Comparison of ENCODE assay signal across 8 cellular contexts in the genomic region with DNA sequence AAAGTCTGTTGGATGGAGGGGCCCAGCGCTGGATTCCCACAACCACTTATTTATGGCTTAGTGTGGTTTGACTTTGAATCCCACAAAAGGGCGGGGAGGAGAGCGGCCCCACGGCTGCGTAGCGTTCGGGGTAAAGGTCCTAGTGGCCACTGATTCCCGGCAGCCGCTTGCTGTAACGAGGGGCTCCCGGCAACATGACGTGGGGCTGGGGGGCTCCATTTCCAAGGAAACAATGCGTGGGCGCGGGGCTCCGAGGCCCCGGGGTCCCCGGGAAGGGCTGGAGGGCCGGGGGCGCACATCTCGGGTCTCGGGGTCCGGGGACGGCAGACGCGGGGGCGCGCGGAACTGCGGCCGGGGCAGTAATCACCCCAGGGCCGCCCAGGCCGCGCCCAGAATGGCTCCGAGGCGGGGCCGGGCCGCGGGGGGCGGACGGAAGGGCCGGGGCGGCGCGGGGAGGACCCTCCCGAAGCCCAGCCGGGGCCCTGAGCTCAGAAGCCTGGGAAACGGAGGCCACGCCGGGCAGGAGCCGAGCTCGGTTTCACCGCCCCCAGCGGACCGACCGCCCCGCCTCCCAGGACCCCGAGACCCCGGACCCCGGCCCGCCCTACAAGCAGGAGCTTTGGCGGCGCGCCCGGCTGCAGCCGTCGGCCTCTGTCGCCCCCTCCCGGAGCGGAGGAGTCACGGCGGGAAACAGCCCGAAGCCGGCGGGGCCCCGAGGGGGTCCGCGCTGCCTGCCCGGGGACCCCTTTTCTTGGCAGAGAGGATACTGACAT. TPM values are rescaled to one million over a fixed set of nuclear protein-coding genes. Genes with fewer than 3 reads are reported as not detected.
DNase-seq lines count a peak whose midpoint lies in the region; ATAC-seq and TF ChIP-seq lines count a peak whose summit lies in the region.

No MANE protein-coding gene starts in this region.

- no peaks in the 10 kb centered on the region for H3K27me3 ChIP-seq in Karpas-422 (ENCODE audit: low read length)
- no peaks in the 10 kb centered on the region for H3K27me3 ChIP-seq in right cardiac atrium (ENCODE audit: control insufficient read depth, insufficient read depth)
- peaks cover 2% of the 10 kb centered on the region for H3K27me3 ChIP-seq in rectal smooth muscle tissue (ENCODE audit: control insufficient read depth, insufficient read depth, low read length)
- no peaks in the 10 kb centered on the region for H3K27me3 ChIP-seq in vagina

- no peaks in the 10 kb centered on the region for H3K9me2 ChIP-seq in Karpas-422 (replicated peaks; ENCODE audit: insufficient read depth, low read length)

- H3K36me3 ChIP-seq in Karpas-422 (ENCODE audit: insufficient read depth, low read length) = no peaks in the 10 kb centered on the region
- no peaks in the 10 kb centered on the region for H3K36me3 ChIP-seq in rectal smooth muscle tissue (ENCODE audit: control insufficient read depth, insufficient read depth, low read length)
- no peaks in the 10 kb centered on the region for H3K36me3 ChIP-seq in vagina

- H3K9ac ChIP-seq in Karpas-422 (ENCODE audit: low read length) = peak overlapping the region; percentile 92
- H3K9ac ChIP-seq in rectal smooth muscle tissue (ENCODE audit: low read length) = peak overlapping the region; percentile 24

- H3K9me3 ChIP-seq in Karpas-422 (ENCODE audit: low read length) (no peaks in the 10 kb centered on the region), right cardiac atrium (ENCODE audit: control insufficient read depth, low read length) (no peaks in the 10 kb centered on the region), vagina (no peaks in the 10 kb centered on the region)

- H2AFZ ChIP-seq in Karpas-422 (ENCODE audit: low read length) = peak overlapping the region; percentile 96

- no peaks in the 10 kb centered on the region for H3K79me2 ChIP-seq in Karpas-422 (ENCODE audit: low read length)

- no peaks in the 10 kb centered on the region for H3K36me3 Mint-ChIP-seq in T-helper 1 cell treated with Interleukin-12 subunit alpha and Interleukin-12 subunit beta and Interleukin-4 antibody, amounts not matched to agents 30 μg/mL and 1 μg/mL, for 36 hours (ENCODE audit: low read depth)

- peaks cover 10% of the 10 kb centered on the region for H3K4me1 Mint-ChIP-seq in T-helper 1 cell treated with Interleukin-12 subunit alpha and Interleukin-12 subunit beta and Interleukin-4 antibody, amounts not matched to agents 30 μg/mL and 1 μg/mL, for 36 hours (ENCODE audit: low read depth)

- intact Hi-C loops in right cardiac atrium (cut with DNase I) (loop anchor here (5.0 to 10.0 kb wide), 4 partner anchors 48 to 320 kb away; no protein-coding TSS in a partner anchor), vagina (cut with DNase I) (loop anchor here (2.0 to 10.0 kb wide), 3 partner anchors 54 to 320 kb away; a partner anchor contains a TSS)

- no peaks in the 10 kb centered on the region for H3K9me3 Mint-ChIP-seq in T-helper 1 cell treated with Interleukin-12 subunit alpha and Interleukin-12 subunit beta and Interleukin-4 antibody, amounts not matched to agents 30 μg/mL and 1 μg/mL, for 36 hours

- TF ChIP-seq CTCF in vagina (IDR thresholded peaks at IDR 0.05) = peak; percentile 82 to 96 (median 91)

- H3K4me3 ChIP-seq in Karpas-422 (ENCODE audit: low read length) (peak overlapping the region; percentile 93), right cardiac atrium (ENCODE audit: low read length) (peak overlapping the region; percentile 77), rectal smooth muscle tissue (ENCODE audit: low read length) (peak overlapping the region; percentile 73), vagina (peak overlapping the region; percentile 57 to 79)

- H3K27ac ChIP-seq in Karpas-422 (ENCODE audit: low read length) (no peak overlapping the region), right cardiac atrium (ENCODE audit: low read length) (peak overlapping the region; percentile 89), rectal smooth muscle tissue (ENCODE audit: low read depth, low read length) (peak overlapping the region; percentile 93), vagina (peak overlapping the region; percentile 93)

- H3K4me3 Mint-ChIP-seq in T-helper 1 cell treated with Interleukin-12 subunit alpha and Interleukin-12 subunit beta and Interleukin-4 antibody, amounts not matched to agents 30 μg/mL and 1 μg/mL, for 36 hours = peak overlapping the region; percentile 81

- peak overlapping the region; percentile 73 for H3K27ac Mint-ChIP-seq in T-helper 1 cell treated with Interleukin-12 subunit alpha and Interleukin-12 subunit beta and Interleukin-4 antibody, amounts not matched to agents 30 μg/mL and 1 μg/mL, for 36 hours

- H3K27me3 Mint-ChIP-seq in T-helper 1 cell treated with Interleukin-12 subunit alpha and Interleukin-12 subunit beta and Interleukin-4 antibody, amounts not matched to agents 30 μg/mL and 1 μg/mL, for 36 hours (ENCODE audit: low read depth) = peaks cover 31% of the 10 kb centered on the region

- H3K4me2 ChIP-seq in Karpas-422 (ENCODE audit: low read depth, low read length, poor library complexity, severe bottlenecking) = peak overlapping the region; percentile 98

- DNase-seq in G401 (ENCODE audit: low spot score) = peak; percentile 24
- peak; percentile 90 for DNase-seq in Karpas-422
- DNase-seq in amniotic stem cell (lab: John Stamatoyannopoulos, UW) = peak; percentile 40
- DNase-seq in right cardiac atrium = peak; percentile 85 to 96 (median 95)
- no peak for DNase-seq in vagina (ENCODE audit: extremely low spot score in 2 of 2)

- in situ Hi-C loops in G401 (cut with HindIII; ENCODE audit: low sequenced_read_pairs) = no loop called here

- H3K4me1 ChIP-seq in Karpas-422 (ENCODE audit: low read length) = peaks cover 11% of the 10 kb centered on the region
- H3K4me1 ChIP-seq in right cardiac atrium (ENCODE audit: control insufficient read depth, insufficient read depth, low read length) = peaks cover 3% of the 10 kb centered on the region
- H3K4me1 ChIP-seq in rectal smooth muscle tissue (ENCODE audit: control insufficient read depth, insufficient read depth, low read length) = peaks cover 4% of the 10 kb centered on the region
- H3K4me1 ChIP-seq in vagina = peaks cover 33% of the 10 kb centered on the region

- ATAC-seq in GM21723 (IDR thresholded peaks at IDR 0.05; ENCODE audit: unreplicated experiment) (peak; percentile 83), right cardiac atrium (peak; percentile 89 to 92)

- peak in 1 of 2 donors; percentile 49 for TF ChIP-seq POLR2A in vagina (IDR thresholded peaks at IDR 0.05)

- H4K20me1 ChIP-seq in Karpas-422 (ENCODE audit: insufficient read depth, low read depth, low read length) = no peaks in the 10 kb centered on the region

- WGBS in right cardiac atrium = 1% methylated on average over 79 of the region's 79 CpGs

RNA-seq across cellular contexts. Expression of a gene that starts 11.9 kb away (rescaled TPM):
- 0.55 and 1.6 TPM in 2 replicates for total RNA-seq in G401 (2014; rRNA removed; shearing (Covaris generic))
- total RNA-seq in Karpas-422 (2014; rRNA removed; shearing (Covaris generic); ENCODE audit: low replicate concordance) = not detected in 2 replicates
- total RNA-seq in right cardiac atrium = 100 to 1,000 TPM in 3 of 4 donors, 10 to 100 TPM in 1; 57.8 to 189 (median 143) TPM
- 138 TPM for polyA plus RNA-seq in right cardiac atrium
- 34.6 TPM for total RNA-seq in vagina

Comparison
In these comparisons a context has a peak if more than half of its experiments do, and no peak if none do; other contexts are left out.
1. DNase-seq: peak in G401 (single experiment), Karpas-422 (single experiment), amniotic stem cell (single experiment) and right cardiac atrium (3 of 3); none in vagina (0 of 2).
2. RNA of a gene that starts 11.9 kb away (total RNA-seq): 57.8 to 189 TPM in right cardiac atrium and 34.6 TPM in vagina (single experiment); 0.55 to 1.6 TPM in G401 and not detected in Karpas-422; every median in the first group is over 10 times any median in the second.
3. Peak in every context shown above with its lines, with median percentiles within 50 percentile points of each other: H3K4me3 ChIP-seq.